15 cellular contexts compared by ENCODE assay signal in genomic region chr4:169160825-169161224, GRCh38.
A peak's percentile ranks its signal among the peaks of the same experiment; 100 is the strongest.
DNase-seq lines count a peak whose midpoint lies in the region; ATAC-seq and TF ChIP-seq lines count a peak whose summit lies in the region.
"Had no signal": no experiment of that assay in that cellular context is flagged by ENCODE, and none has a peak within 500 bp of the region (broad histone marks: within the 10 kb centered on the region; RNA-seq: fewer than 3 reads in every experiment).

No MANE protein-coding gene starts in this region.

- H4K20me1 ChIP-seq in MM.1S (ENCODE audit: insufficient read depth, low read length), result no peaks in the 10 kb centered on the region

- H3K36me3 ChIP-seq in adrenal gland (replicated peaks in 1 of 2) (no peaks in the 10 kb centered on the region), psoas muscle (ENCODE audit: insufficient read depth in 1 of 2, low read depth in 1 of 2) (peaks cover 0 to 7% of the 10 kb centered on the region in 2 donors), spleen (peaks cover 0 to 6% (median 0%) of the 10 kb centered on the region in 6 donors), MM.1S (replicated peaks; ENCODE audit: insufficient read depth, low read length) (no peaks in the 10 kb centered on the region)

- H3K4me1 ChIP-seq in adrenal gland (replicated peaks in 1 of 2) (peaks cover 0 to 12% of the 10 kb centered on the region in 2 donors), psoas muscle (peaks cover 28% of the 10 kb centered on the region), spleen (peaks cover 0 to 9% (median 0%) of the 10 kb centered on the region in 6 donors), MM.1S (ENCODE audit: low read length) (no peaks in the 10 kb centered on the region)

- H2AFZ ChIP-seq in MM.1S (ENCODE audit: low read length), result no peak overlapping the region

- H3K9ac ChIP-seq in MM.1S (ENCODE audit: low read length), result no peak overlapping the region
- H3K9ac ChIP-seq: BLaER1 treated with 17β-estradiol and CSF1 and Interleukin-3, amounts not matched to agents 10 nM and 100 nM had no signal

- DNase-seq in GM03348 (ENCODE audit: low spot score) (peak; percentile 35), adrenal gland (peak; percentile 24 to 78 (median 56)), foreskin fibroblast (peak; percentile 67), psoas muscle (peak in 1 of 2 donors; percentile 23), spleen (no peak), MM.1S (no peak)
- DNase-seq: activated CD8-positive, alpha-beta memory T cell treated with anti-CD3 and anti-CD28 coated beads, Interleukin-2, amount 10 ng/mL, durations not matched to agents 7 days and 5 days; activated naive CD4-positive, alpha-beta T cell; DMS79; posterior cingulate gyrus; WERI-Rb-1 had no signal

- H3K79me2 ChIP-seq in MM.1S (ENCODE audit: low read length), result no peaks in the 10 kb centered on the region

- H3K4me3 ChIP-seq in adrenal gland (no peak overlapping the region), foreskin fibroblast (ENCODE audit: low read depth in 1 of 2, low read length in 2 of 2) (no peak overlapping the region), psoas muscle (no peak overlapping the region), spleen (no peak overlapping the region), MM.1S (ENCODE audit: low read length) (no peak overlapping the region)
- H3K4me3 ChIP-seq: BLaER1 treated with 17β-estradiol and CSF1 and Interleukin-3, amounts not matched to agents 10 nM and 100 nM had no signal

- no peaks in the 10 kb centered on the region for H3K27me3 ChIP-seq in adrenal gland
- H3K27me3 ChIP-seq in psoas muscle (ENCODE audit: insufficient read depth in 3 of 3, low read length in 2 of 3), result no peaks in the 10 kb centered on the region
- H3K27me3 ChIP-seq in spleen (replicated peaks in 1 of 7), result no peaks in the 10 kb centered on the region
- H3K27me3 ChIP-seq in MM.1S (replicated peaks; ENCODE audit: insufficient read depth, low read length), result no peaks in the 10 kb centered on the region
- H3K27me3 ChIP-seq: BLaER1 treated with 17β-estradiol and CSF1 and Interleukin-3, amounts not matched to agents 10 nM and 100 nM had no signal

- peak; percentile 56 to 70 (median 57) for ATAC-seq in psoas muscle
- ATAC-seq in HG02571 (IDR thresholded peaks at IDR 0.05; ENCODE audit: unreplicated experiment), result no peak
- no peak for ATAC-seq in HG02885 (IDR thresholded peaks at IDR 0.05; ENCODE audit: poor library complexity, unreplicated experiment)
- ATAC-seq: activated CD8-positive, alpha-beta memory T cell treated with anti-CD3 and anti-CD28 coated beads, Interleukin-2, amount 10 ng/mL, durations not matched to agents 7 days and 5 days; esophagus mucosa had no signal

- intact Hi-C loops in adrenal gland (cut with DNase I) (no loop called here), psoas muscle (cut with DNase I) (no loop called here), spleen (cut with DNase I; ENCODE audit: low total_unique reads) (no loop called here)

- no peaks in the 10 kb centered on the region for H3F3A ChIP-seq in MM.1S (ENCODE audit: insufficient read depth, low read length)

- H3K27ac ChIP-seq in adrenal gland (no peak overlapping the region), psoas muscle (no peak overlapping the region), spleen (no peak overlapping the region), MM.1S (ENCODE audit: low read length) (no peak overlapping the region)
- H3K27ac ChIP-seq: BLaER1 treated with 17β-estradiol and CSF1 and Interleukin-3, amounts not matched to agents 10 nM and 100 nM; WERI-Rb-1 had no signal

- H3K9me3 ChIP-seq in adrenal gland (replicated peaks in 1 of 3) (no peaks in the 10 kb centered on the region), psoas muscle (no peaks in the 10 kb centered on the region), spleen (no peaks in the 10 kb centered on the region), MM.1S (replicated peaks; ENCODE audit: insufficient read depth, low read length) (no peaks in the 10 kb centered on the region)
- H3K9me3 ChIP-seq: BLaER1 treated with 17β-estradiol and CSF1 and Interleukin-3, amounts not matched to agents 10 nM and 100 nM had no signal

- 24 to 32% (median 27%) methylated on average over 3 of the region's 3 CpGs for WGBS in adrenal gland, 4 donors
- 13 to 37% (median 15%) methylated on average over 3 of the region's 3 CpGs for WGBS in psoas muscle, 3 donors
- 80 to 90% (median 84%) methylated on average over 3 of the region's 3 CpGs for WGBS in spleen, 5 donors

- no peak for TF ChIP-seq POLR2A in adrenal gland (IDR thresholded peaks at IDR 0.05)
- TF ChIP-seq POLR2A in spleen (IDR thresholded peaks at IDR 0.05), result no peak

- TF ChIP-seq CTCF in adrenal gland (IDR thresholded peaks at IDR 0.05), result no peak
- TF ChIP-seq CTCF in foreskin fibroblast (IDR thresholded peaks at IDR 0.05; ENCODE audit: low read depth, low read length), result no peak
- TF ChIP-seq CTCF in psoas muscle (IDR thresholded peaks at IDR 0.05), result no peak
- TF ChIP-seq CTCF in spleen (IDR thresholded peaks at IDR 0.05 in 8 of 11, conservative IDR thresholded peaks at IDR 0.05 in 3 of 11), result no peak
- no peak for TF ChIP-seq CTCF in MM.1S (IDR thresholded peaks at IDR 0.05; ENCODE audit: low read length)

- no peaks in the 10 kb centered on the region for H3K9me2 ChIP-seq in MM.1S (replicated peaks; ENCODE audit: insufficient read depth, low read length)

- no peak overlapping the region for H3K4me2 ChIP-seq in MM.1S (ENCODE audit: low read depth, low read length)
- H3K4me2 ChIP-seq: BLaER1 treated with 17β-estradiol and CSF1 and Interleukin-3, amounts not matched to agents 10 nM and 100 nM had no signal

Comparison
In these comparisons a context has a peak if more than half of its experiments do, and no peak if none do; other contexts are left out.
1. DNase-seq: peak in GM03348 (single experiment), adrenal gland (7 of 7) and foreskin fibroblast (2 of 2); none in spleen (single experiment) and MM.1S (single experiment).
2. ATAC-seq: peak in psoas muscle (4 of 4); none in HG02571 (single experiment) and HG02885 (single experiment).